26 cellular contexts compared by ENCODE assay signal in the genomic region with DNA sequence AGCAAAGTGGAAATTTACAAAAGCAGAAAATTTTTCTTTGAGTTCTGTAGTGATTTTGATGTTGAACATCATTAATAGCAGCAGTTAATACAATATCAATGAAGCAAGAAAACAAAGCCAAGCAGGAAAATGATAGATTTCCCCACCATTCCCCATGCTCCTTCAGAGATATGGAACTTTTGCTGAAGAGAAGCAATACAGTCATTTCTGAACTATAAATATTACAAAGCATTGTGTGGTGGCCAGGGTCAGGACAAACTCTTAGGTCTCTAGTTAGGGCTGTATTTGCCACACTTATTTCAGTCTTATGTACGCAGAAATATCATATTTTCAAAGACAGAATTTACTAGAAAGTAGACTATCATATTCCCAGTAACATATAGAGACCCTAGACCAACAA.
"Had no signal": no experiment of that assay in that cellular context is flagged by ENCODE, and none has a peak within 500 bp of the region (broad histone marks: within the 10 kb centered on the region; RNA-seq: fewer than 3 reads in every experiment).

No MANE protein-coding gene starts in this region.

- H3K27me3 ChIP-seq: esophagus muscularis mucosa, heart right ventricle, left lung, neutrophil, pancreas, right lobe of liver, tibial nerve, upper lobe of left lung had no signal

- FAIRE-seq: endothelial cell of umbilical vein, islet of Langerhans, pancreas, urothelium cell line had no signal

- H3K9me3 ChIP-seq: esophagus muscularis mucosa, left lung, mucosa of descending colon, neutrophil, pancreas, right lobe of liver, upper lobe of left lung had no signal

- ATAC-seq: heart right ventricle; left cardiac atrium; left lung; mucosa of descending colon; natural killer cell treated with Interleukin-12 subunit alpha and Interleukin-12 subunit beta and Interleukin-15 and Interleukin-18, amount 100 ng/mL, for 72 hours; pancreas; right lobe of liver; stimulated activated naive B cell treated with anti-CD40 and anti-IgM and Interleukin-4, amounts not matched to agents 10 μg/mL and 1 μg/mL and 100 μg/mL, for 72 hours had no signal

- H3K4me3 ChIP-seq: esophagus muscularis mucosa, heart right ventricle, left lung, mucosa of descending colon, pancreas, right lobe of liver, thoracic aorta, tibial nerve, upper lobe of left lung had no signal

- H3K4me1 ChIP-seq: esophagus muscularis mucosa, heart right ventricle, left lung, pancreas, right lobe of liver, tibial nerve, upper lobe of left lung had no signal

- DNase-seq: dermis blood vessel endothelial cell; effector memory CD4-positive, alpha-beta T cell; foreskin melanocyte; glutamatergic neuron; heart right ventricle; hippocampal formation; left cardiac atrium; left lung; mesenchymal stem cell; mucosa of descending colon; naive B cell; pancreas; right lobe of liver; small intestine; stimulated activated CD4-positive, alpha-beta T cell treated with anti-CD3 and anti-CD28 coated beads, Interleukin-15, amount 100 ng/mL, for 24 hours; stimulated activated CD4-positive, alpha-beta T cell treated with anti-CD3 and anti-CD28 coated beads, Interleukin-2, amount 100 ng/mL, for 48 hours; stimulated activated naive B cell treated with anti-CD40 and anti-IgM and Interleukin-4, amounts not matched to agents 10 μg/mL and 1 μg/mL and 100 μg/mL, for 72 hours; upper lobe of left lung had no signal

- H3K36me3 ChIP-seq: esophagus muscularis mucosa, heart right ventricle, left lung, neutrophil, pancreas, right lobe of liver, thoracic aorta, tibial nerve, upper lobe of left lung had no signal

- H3K27ac ChIP-seq: esophagus muscularis mucosa, heart right ventricle, left lung, neutrophil, pancreas, right lobe of liver, thoracic aorta, tibial nerve, upper lobe of left lung had no signal
